ENCODE assay signal across 9 cellular contexts in the genomic region with DNA sequence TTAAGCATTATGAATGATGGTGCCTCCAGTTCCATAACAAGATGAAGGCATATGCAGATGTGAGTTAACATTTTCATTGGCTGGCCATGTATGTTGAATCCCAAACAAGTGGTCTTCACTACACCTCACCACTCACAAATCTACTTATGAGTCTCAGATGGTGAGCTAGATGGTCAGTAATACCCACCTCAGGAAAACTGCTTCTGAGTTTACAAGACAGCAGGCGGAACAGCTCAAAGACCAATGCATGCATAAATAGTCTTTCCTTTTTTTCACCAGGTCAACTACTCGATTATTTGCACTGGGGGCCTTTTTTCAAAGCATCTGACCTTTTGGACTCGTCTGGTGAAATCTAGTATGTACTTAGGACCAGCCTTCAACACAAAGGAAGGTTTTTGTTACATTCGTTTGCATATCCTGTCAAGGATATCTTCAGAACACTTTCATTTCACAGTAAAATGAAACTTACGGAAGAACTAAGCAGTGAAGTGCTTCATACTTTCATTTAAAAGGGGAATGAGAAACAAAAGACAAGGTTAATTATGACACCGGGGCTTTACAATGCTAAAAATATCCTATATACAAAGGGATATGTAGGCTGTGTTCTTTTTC. TPM values are rescaled to one million over a fixed set of nuclear protein-coding genes. Genes with fewer than 3 reads are reported as not detected.
A peak's percentile ranks its signal among the peaks of the same experiment; 100 is the strongest.
DNase-seq lines count a peak whose midpoint lies in the region; ATAC-seq, FAIRE-seq and TF ChIP-seq lines count a peak whose summit lies in the region.
"Had no signal": no experiment of that assay in that cellular context is flagged by ENCODE, and none has a peak within 500 bp of the region (broad histone marks: within the 10 kb centered on the region; RNA-seq: fewer than 3 reads in every experiment).

No MANE protein-coding gene starts in this region.

- no peaks in the 10 kb centered on the region for H3K27me3 ChIP-seq in colonic mucosa

- no peaks in the 10 kb centered on the region for H3K9me3 Mint-ChIP-seq in activated T-helper 17 cell treated with anti-CD3 and anti-CD28 coated beads, Interleukin-2, amount 50 U/mL, for 72 hours

- FAIRE-seq in GM12891 (lab: Jason Lieb, UNC) = peak; percentile 97

- no peaks in the 10 kb centered on the region for H3K27me3 Mint-ChIP-seq in activated T-helper 17 cell treated with anti-CD3 and anti-CD28 coated beads, Interleukin-2, amount 50 U/mL, for 72 hours

- no peaks in the 10 kb centered on the region for H3K4me1 ChIP-seq in colonic mucosa

- peak overlapping the region; percentile 61 for H3K4me3 Mint-ChIP-seq in activated T-helper 17 cell treated with anti-CD3 and anti-CD28 coated beads, Interleukin-2, amount 50 U/mL, for 72 hours

- TF ChIP-seq POLR2A in GM12891 (IDR thresholded peaks at IDR 0.05; ENCODE audit: low read depth, low read length) = no peak

- no peaks in the 10 kb centered on the region for H3K36me3 Mint-ChIP-seq in activated T-helper 17 cell treated with anti-CD3 and anti-CD28 coated beads, Interleukin-2, amount 50 U/mL, for 72 hours (ENCODE audit: low read depth)

- TF ChIP-seq CTCF in colonic mucosa (IDR thresholded peaks at IDR 0.05) = no peak

- no peak overlapping the region for H3K9ac ChIP-seq in colonic mucosa (ENCODE audit: low read depth in 2 of 2, low read length in 2 of 2)

- peak; percentile 85 for ATAC-seq in GM19397 (IDR thresholded peaks at IDR 0.05; ENCODE audit: unreplicated experiment)
- peak; percentile 86 for ATAC-seq in HG03064 (IDR thresholded peaks at IDR 0.05; ENCODE audit: low read depth, unreplicated experiment)
- peak; percentile 32 for ATAC-seq in activated T-helper 17 cell treated with anti-CD3 and anti-CD28 coated beads, Interleukin-2, amount 50 U/mL, for 72 hours (replicated peaks)

- intact Hi-C loops in colonic mucosa (cut with DNase I) = no loop called here

- H3K9me3 ChIP-seq in colonic mucosa = no peaks in the 10 kb centered on the region

- H3K4me1 Mint-ChIP-seq in activated T-helper 17 cell treated with anti-CD3 and anti-CD28 coated beads, Interleukin-2, amount 50 U/mL, for 72 hours = peaks cover 5% of the 10 kb centered on the region

- H3K27ac ChIP-seq in colonic mucosa = no peak overlapping the region

- peak overlapping the region; percentile 58 for H3K27ac Mint-ChIP-seq in activated T-helper 17 cell treated with anti-CD3 and anti-CD28 coated beads, Interleukin-2, amount 50 U/mL, for 72 hours

- H3K36me3 ChIP-seq in colonic mucosa = no peaks in the 10 kb centered on the region

- DNase-seq in GM12891 (ENCODE audit: insufficient read length, low spot score) (no peak), cerebellar nuclear complex (lab: John Stamatoyannopoulos, UW) (no peak), HCEC 1CT (no peak), colonic mucosa (no peak)
- DNase-seq in stimulated activated CD4-positive, alpha-beta T cell treated with anti-CD3 and anti-CD28 coated beads, Interleukin-4, amount 100 ng/mL, for 24 hours = no peak
- DNase-seq: NCI-H2081 had no signal

- H3K4me3 ChIP-seq in colonic mucosa = no peak overlapping the region

TF ChIP-seq in GM12891, 5 proteins besides CTCF, POLR2A, EP300 and RAD21:
- TF ChIP-seq TAF1 (IDR thresholded peaks at IDR 0.05; ENCODE audit: low read depth, low read length) = 0 out of 2 replicates have a peak, but pooled peaks have one; percentile 10
- TF ChIP-seq POLR2AphosphoS5 (IDR thresholded peaks at IDR 0.05; ENCODE audit: low read depth, low read length) = no peak
TF ChIP-seq in GM12891: peak in this region for 1.

RNA-seq across cellular contexts. Expression of a gene that starts 23.1 kb away (rescaled TPM):
- polyA plus RNA-seq in GM12891 (2012; ENCODE audit: low read depth, missing spikeins) = 11.8 TPM
- total RNA-seq in activated T-helper 17 cell treated with anti-CD3 and anti-CD28 coated beads, Interleukin-2, amount 50 U/mL, for 72 hours = not detected
- total RNA-seq in colonic mucosa = 1 to 10 TPM in 1 of 2 donors, under 1 TPM in 1; 0.27 to 1.3 TPM

RNA-seq across cellular contexts. Expression of a gene that starts 52.6 kb away (rescaled TPM):
- polyA plus RNA-seq in GM12891 (2012; ENCODE audit: low read depth, missing spikeins) = 39.1 TPM
- total RNA-seq in activated T-helper 17 cell treated with anti-CD3 and anti-CD28 coated beads, Interleukin-2, amount 50 U/mL, for 72 hours = 10 to 100 TPM; 68.7 to 77.8 TPM
- total RNA-seq in colonic mucosa = 10 to 100 TPM; 67.0 to 75.8 TPM

Comparison
In these comparisons a context has a peak if more than half of its experiments do, and no peak if none do; other contexts are left out.
1. ATAC-seq: peak in every context shown above with its lines; median percentile 86 in HG03064; 85 in GM19397; 32 in activated T-helper 17 cell treated with anti-CD3 and anti-CD28 coated beads, Interleukin-2, amount 50 U/mL, for 72 hours.